Comparison of ENCODE assay signal across 11 cellular contexts in genomic region chr22:41526226-41526531, GRCh38. TPM values are rescaled to one million over a fixed set of nuclear protein-coding genes. Genes with fewer than 3 reads are reported as not detected.
DNase-seq lines count a peak whose midpoint lies in the region; ATAC-seq and TF ChIP-seq lines count a peak whose summit lies in the region.
"Had no signal": no experiment of that assay in that cellular context is flagged by ENCODE, and none has a peak within 500 bp of the region (broad histone marks: within the 10 kb centered on the region; RNA-seq: fewer than 3 reads in every experiment).

No MANE protein-coding gene starts in this region.

- peak overlapping the region; percentile 78 for H3K27ac Mint-ChIP-seq in neural crest cell (ENCODE audit: unreplicated experiment)

- no peaks in the 10 kb centered on the region for H3K27me3 ChIP-seq in heart right ventricle

- no peaks in the 10 kb centered on the region for H3K9me3 ChIP-seq in heart right ventricle

- TF ChIP-seq CTCF in heart right ventricle (IDR thresholded peaks at IDR 0.05) (no peak), coronary artery (IDR thresholded peaks at IDR 0.05) (no peak), neural crest cell (conservative IDR thresholded peaks at IDR 0.05) (no peak)

- peak overlapping the region; percentile 78 for H3K4me3 Mint-ChIP-seq in neural crest cell

- WGBS in heart right ventricle, 2 donors: 82 to 84% methylated on average over 7 of the region's 7 CpGs

- intact Hi-C loops in heart right ventricle (cut with DNase I): loop anchor here in 2 of 10 donors (10.0 kb wide), 1 partner anchor 51 kb away; no protein-coding TSS in a partner anchor
- intact Hi-C loops in left cardiac atrium (cut with DNase I): no loop called here

- peaks cover 5% of the 10 kb centered on the region for H3K27me3 Mint-ChIP-seq in neural crest cell (ENCODE audit: low read depth)
- H3K27me3 Mint-ChIP-seq: CD4-positive, CD25-positive, alpha-beta regulatory T cell had no signal

- DNase-seq in heart right ventricle (no peak), left cardiac atrium (no peak), coronary artery (ENCODE audit: low spot score) (no peak), neural crest cell (ENCODE audit: low read depth, low spot score) (no peak), pons (ENCODE audit: low spot score) (no peak), dedifferentiated amniotic fluid mesenchymal stem cell (ENCODE audit: extremely low spot score) (no peak), HT-29 (ENCODE audit: low spot score) (no peak)
- DNase-seq: amniotic stem cell had no signal

- peaks cover 13% of the 10 kb centered on the region for H3K36me3 Mint-ChIP-seq in neural crest cell (ENCODE audit: low read depth)

- peaks cover 32 to 64% (median 51%) of the 10 kb centered on the region in 9 donors for H3K4me1 ChIP-seq in heart right ventricle

- ATAC-seq in heart right ventricle: no peak
- no peak for ATAC-seq in left cardiac atrium
- no peak for ATAC-seq in GM18520 (IDR thresholded peaks at IDR 0.05; ENCODE audit: unreplicated experiment)

- peak overlapping the region in 9 of 10 donors; percentile 71 to 90 (median 85) for H3K27ac ChIP-seq in heart right ventricle
- peak overlapping the region; percentile 92 to 96 for H3K27ac ChIP-seq in coronary artery
- H3K27ac ChIP-seq: PC-9 had no signal

- H3K9me3 Mint-ChIP-seq in neural crest cell: no peaks in the 10 kb centered on the region
- H3K9me3 Mint-ChIP-seq: CD4-positive, CD25-positive, alpha-beta regulatory T cell had no signal

- H3K4me3 ChIP-seq in heart right ventricle (no peak overlapping the region), coronary artery (no peak overlapping the region)
- H3K4me3 ChIP-seq: PC-9 had no signal

- peaks cover 4% of the 10 kb centered on the region for H3K4me1 Mint-ChIP-seq in neural crest cell

- H3K36me3 ChIP-seq in heart right ventricle: peaks cover 6 to 94% (median 56%) of the 10 kb centered on the region in 9 donors

RNA-seq across cellular contexts. Expression of gene POLR3H, which starts 18.1 kb away (rescaled TPM):
- 10 to 100 TPM; 13.3 to 25.8 (median 16.9) TPM for total RNA-seq in heart right ventricle
- 10 to 100 TPM; 24.4 to 34.9 TPM for polyA plus RNA-seq in heart right ventricle
- 10 to 100 TPM; 25.0 to 34.0 TPM for total RNA-seq in left cardiac atrium
- total RNA-seq in neural crest cell: 54.0 and 55.5 TPM in 2 replicates
- total RNA-seq in HT-29 (2014; rRNA removed; shearing (Covaris generic)): 27.7 and 32.5 TPM in 2 replicates

RNA-seq across cellular contexts. Expression of gene CSDC2, which starts 34.6 kb away (rescaled TPM):
- total RNA-seq in heart right ventricle (100 to 1,000 TPM; 112 to 301 (median 137) TPM), left cardiac atrium (100 to 1,000 TPM; 165 to 217 TPM), neural crest cell (0.75 and 0.98 TPM in 2 replicates)
- 100 to 1,000 TPM; 300 to 410 TPM for polyA plus RNA-seq in heart right ventricle
- total RNA-seq in HT-29 (2014; rRNA removed; shearing (Covaris generic)): not detected in 2 replicates
- total RNA-seq: CD4-positive, CD25-positive, alpha-beta regulatory T cell had no signal
- polyA plus RNA-seq: CD4-positive, CD25-positive, alpha-beta regulatory T cell had no signal

RNA-seq across cellular contexts. Expression of gene ACO2, which starts 57.3 kb away (rescaled TPM):
- total RNA-seq in heart right ventricle (1,000 to 10,000 TPM in 1 of 10 donors, 100 to 1,000 TPM in 9; 587 to 1,020 (median 900) TPM), left cardiac atrium (100 to 1,000 TPM; 415 to 523 TPM), neural crest cell (71.6 and 80.6 TPM in 2 replicates)
- polyA plus RNA-seq in heart right ventricle: 100 to 1,000 TPM; 180 to 375 TPM
- 48.3 and 52.1 TPM in 2 replicates for total RNA-seq in HT-29 (2014; rRNA removed; shearing (Covaris generic))

RNA-seq across cellular contexts. Expression of gene PHF5A, which starts 57.7 kb away (rescaled TPM):
- total RNA-seq in heart right ventricle (10 to 100 TPM; 13.3 to 27.2 (median 20.2) TPM), left cardiac atrium (10 to 100 TPM; 22.8 to 28.1 TPM), neural crest cell (81.8 and 88.9 TPM in 2 replicates)
- polyA plus RNA-seq in heart right ventricle: 10 to 100 TPM; 36.3 to 41.3 TPM
- total RNA-seq in HT-29 (2014; rRNA removed; shearing (Covaris generic)): 64.1 and 69.5 TPM in 2 replicates

Comparison
In these comparisons a context has a peak if more than half of its experiments do, and no peak if none do; other contexts are left out.
1. RNA of gene CSDC2, which starts 34.6 kb away (total RNA-seq): 165 to 217 TPM in left cardiac atrium and 112 to 301 TPM in heart right ventricle; 0.75 to 0.98 TPM in neural crest cell and not detected in HT-29; every median in the first group is over 10 times any median in the second.